8 cellular contexts compared by ENCODE assay signal in the genomic region with DNA sequence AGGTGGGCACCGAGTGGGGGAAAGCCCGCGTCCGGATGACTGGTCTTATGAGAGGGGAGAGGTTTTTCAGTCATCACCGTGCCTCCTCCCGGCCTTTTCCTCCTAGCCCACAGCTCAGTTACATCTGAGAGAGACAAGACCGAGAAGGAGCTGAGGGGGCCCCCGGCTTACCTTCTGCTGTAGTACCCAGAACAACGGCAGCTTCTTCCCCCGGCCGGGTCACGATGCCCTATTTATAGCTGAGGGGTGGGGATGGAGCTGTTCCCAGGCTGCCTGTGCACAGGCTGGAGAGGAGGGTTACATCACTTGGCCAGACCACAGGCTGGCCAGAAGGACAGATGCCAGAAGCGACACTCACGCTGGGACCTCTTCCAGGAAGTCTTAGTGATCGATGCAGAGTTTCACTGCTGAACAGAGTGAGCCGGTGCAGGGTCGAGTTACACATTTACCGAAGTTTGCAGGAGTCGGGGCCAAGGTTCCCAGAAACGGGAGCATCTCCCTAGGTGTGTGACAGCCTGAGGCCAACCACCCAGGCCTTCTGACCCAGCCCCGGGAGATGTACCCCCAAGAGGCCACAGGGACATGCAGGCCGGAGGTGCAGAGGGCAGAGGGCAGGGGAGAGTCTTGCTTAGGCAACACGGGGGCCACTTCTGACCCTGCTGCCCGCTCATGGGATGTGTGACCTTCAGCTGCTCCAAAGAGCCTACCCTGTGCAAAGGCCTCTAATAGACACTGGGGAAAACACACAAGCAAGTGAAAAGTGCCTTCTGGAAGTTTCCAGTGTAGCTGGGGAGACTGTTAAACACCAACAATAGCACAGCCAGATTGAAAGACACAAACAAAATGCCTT. TPM values are rescaled to one million over a fixed set of nuclear protein-coding genes. Genes with fewer than 3 reads are reported as not detected.
DNase-seq lines count a peak whose midpoint lies in the region; ATAC-seq and TF ChIP-seq lines count a peak whose summit lies in the region.

A gene (minus strand): TSS at position 208 of the 850 bp plus-strand sequence. CDS start 3,299 bp downstream, outside the sequence.

- intact Hi-C loops in OCI-LY7 (cut with micrococcal nuclease; ENCODE audit: unreplicated experiment) = no loop called here

- H3K27ac Mint-ChIP-seq in neural crest cell (ENCODE audit: unreplicated experiment) = peak within 1 kb of the TSS; percentile 80

- no peak within 1 kb of the TSS for H2AFZ ChIP-seq in OCI-LY7 (ENCODE audit: low read length)

- POLR2A ChIA-PET in OCI-LY7 (lab: Charles Lee) = interaction anchor here (1.0 kb wide), 1 partner anchor 71 kb away, joined by 3 read pairs; no protein-coding TSS in a partner anchor

- H3K4me3 ChIP-seq in OCI-LY7 (ENCODE audit: low read depth, low read length, poor library complexity, severe bottlenecking) = no peak within 1 kb of the TSS

- TF ChIP-seq CTCF in neural crest cell (conservative IDR thresholded peaks at IDR 0.05) = no peak
- TF ChIP-seq CTCF in OCI-LY7 (conservative IDR thresholded peaks at IDR 0.05; ENCODE audit: low read length) = no peak

- no peak within 1 kb of the TSS for H3K4me2 ChIP-seq in OCI-LY7 (ENCODE audit: low read length)

- no peaks in the 10 kb centered on the region for H3K27me3 Mint-ChIP-seq in neural crest cell (ENCODE audit: low read depth)

- peaks cover 15% of the 10 kb centered on the region for H3K4me1 Mint-ChIP-seq in neural crest cell

- CTCF ChIA-PET in OCI-LY7 (lab: Charles Lee; ENCODE audit: unreplicated experiment) = interaction anchor here (0.6 kb wide), 1 partner anchor 14 kb away, joined by 3 read pairs; no protein-coding TSS in a partner anchor

- H3K9me3 Mint-ChIP-seq in neural crest cell = peaks cover 5% of the 10 kb centered on the region

- H3K4me3 Mint-ChIP-seq in neural crest cell = no peak within 1 kb of the TSS

- H3K79me2 ChIP-seq in OCI-LY7 (ENCODE audit: insufficient read depth, low read depth, low read length) = no peaks in the 10 kb centered on the region

- H3K9me2 ChIP-seq in OCI-LY7 (ENCODE audit: insufficient read depth, low read length) = no peaks in the 10 kb centered on the region

- ATAC-seq in HG03571 (IDR thresholded peaks at IDR 0.05; ENCODE audit: unreplicated experiment) = no peak
- ATAC-seq in GM19351 (IDR thresholded peaks at IDR 0.05; ENCODE audit: unreplicated experiment) = no peak

- H3K36me3 ChIP-seq in OCI-LY7 (ENCODE audit: insufficient read depth, low read length) = no peaks in the 10 kb centered on the region

- H3K27ac ChIP-seq in epithelial cell of prostate (no peak within 1 kb of the TSS), OCI-LY7 (ENCODE audit: low read depth, low read length, poor library complexity, severe bottlenecking) (no peak within 1 kb of the TSS)

- H4K20me1 ChIP-seq in OCI-LY7 (ENCODE audit: insufficient read depth, low read length) = no peaks in the 10 kb centered on the region

- no TSS peak for BruUV-seq in OCI-LY7 (replicated peaks; lab: Mats Ljungman, UMichigan)

- H3K4me1 ChIP-seq in OCI-LY7 (ENCODE audit: insufficient read depth, low read length, poor library complexity, severe bottlenecking) = no peaks in the 10 kb centered on the region

- DNase-seq in AG08396 (ENCODE audit: low spot score) = peak; percentile 84
- peak; percentile 65 for DNase-seq in NCI-H2196 treated with DMSO at 0.1 percent for 48 hours (lab: John Stamatoyannopoulos, UW; ENCODE audit: unreplicated experiment)
- DNase-seq in epithelial cell of prostate (ENCODE audit: low read depth, low spot score) = peak; percentile 5
- no peak for DNase-seq in neural crest cell (ENCODE audit: low read depth, low spot score)
- no peak for DNase-seq in NCI-H1105 (lab: John Stamatoyannopoulos, UW)
- no peak for DNase-seq in OCI-LY7 (ENCODE audit: low spot score)

- H3K9me3 ChIP-seq in OCI-LY7 (ENCODE audit: low read length) = no peaks in the 10 kb centered on the region

- H3K36me3 Mint-ChIP-seq in neural crest cell (ENCODE audit: low read depth) = peaks cover 3% of the 10 kb centered on the region

RNA-seq across cellular contexts. Expression of the gene that starts here (rescaled TPM):
- 0.16 and 0.26 TPM in 2 replicates for total RNA-seq in neural crest cell
- total RNA-seq in OCI-LY7 (2014; rRNA removed; shearing (Covaris generic)) = not detected in 2 replicates
- total RNA-seq in OCI-LY7 (2022) = not detected in 2 replicates

Comparison
In these comparisons a context has a peak if more than half of its experiments do, and no peak if none do; other contexts are left out.
1. DNase-seq: peak in AG08396 (single experiment), NCI-H2196 treated with DMSO at 0.1 percent for 48 hours (single experiment) and epithelial cell of prostate (single experiment); none in neural crest cell (single experiment), NCI-H1105 (single experiment) and OCI-LY7 (single experiment).